In the genomic region with DNA sequence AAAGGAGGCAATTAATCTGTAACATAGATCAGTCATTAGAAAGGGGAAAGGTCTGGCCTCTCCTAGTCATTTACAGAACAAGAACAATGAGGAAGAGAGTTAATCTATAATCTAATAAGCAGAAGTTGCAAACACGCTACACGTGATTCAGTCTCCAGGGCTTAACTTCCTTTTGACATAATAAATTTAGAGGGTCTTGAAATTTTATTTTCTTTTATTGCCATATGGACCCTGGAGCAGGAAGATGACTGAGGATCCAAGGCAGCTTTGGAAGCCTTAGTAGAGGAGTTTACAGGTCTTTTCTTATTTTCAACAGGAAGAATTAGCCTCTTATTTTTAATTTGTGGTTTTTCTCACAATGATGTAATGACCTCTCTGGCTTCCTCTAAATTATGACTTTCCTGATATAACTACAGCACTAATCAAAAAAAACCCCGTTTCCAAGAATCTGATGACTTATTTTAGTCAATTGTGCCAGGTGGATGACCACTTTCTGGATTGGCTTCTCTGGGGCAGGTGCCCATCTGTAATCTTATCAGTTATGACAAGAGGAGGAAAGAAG, we compare ENCODE assay signal across 15 cellular contexts. TPM values are rescaled to one million over a fixed set of nuclear protein-coding genes. Genes with fewer than 3 reads are reported as not detected.
DNase-seq lines count a peak whose midpoint lies in the region; ATAC-seq and TF ChIP-seq lines count a peak whose summit lies in the region.
"Had no signal": no experiment of that assay in that cellular context is flagged by ENCODE, and none has a peak within 500 bp of the region (broad histone marks: within the 10 kb centered on the region; RNA-seq: fewer than 3 reads in every experiment).

No MANE protein-coding gene starts in this region.

- no peak overlapping the region for H2AFZ ChIP-seq in neural progenitor cell (replicated peaks)

- no peaks in the 10 kb centered on the region for H3K27me3 ChIP-seq in neural progenitor cell

- no peak overlapping the region for H3K27ac ChIP-seq in neural progenitor cell
- H3K27ac ChIP-seq: HL-60, skin epidermis had no signal

- H3K27ac Mint-ChIP-seq in memory B cell = no peak overlapping the region
- H3K27ac Mint-ChIP-seq in neural progenitor cell = no peak overlapping the region

- H3K4me1 ChIP-seq in neural progenitor cell = no peaks in the 10 kb centered on the region

- no peak overlapping the region for H3K4me3 ChIP-seq in neural progenitor cell
- H3K4me3 ChIP-seq: skin epidermis had no signal

- H3K9me3 Mint-ChIP-seq in memory B cell = no peaks in the 10 kb centered on the region
- H3K9me3 Mint-ChIP-seq in neural progenitor cell = no peaks in the 10 kb centered on the region

- H3K9me3 ChIP-seq in neural progenitor cell (ENCODE audit: low read depth) = no peaks in the 10 kb centered on the region
- H3K9me3 ChIP-seq: Caco-2 had no signal

- H3K27me3 Mint-ChIP-seq in memory B cell = peaks cover 7% of the 10 kb centered on the region
- peaks cover 2% of the 10 kb centered on the region for H3K27me3 Mint-ChIP-seq in neural progenitor cell (ENCODE audit: insufficient read depth, low read depth)

- peaks cover 3% of the 10 kb centered on the region for H3K4me1 Mint-ChIP-seq in memory B cell
- no peaks in the 10 kb centered on the region for H3K4me1 Mint-ChIP-seq in neural progenitor cell

- H3K9ac ChIP-seq in neural progenitor cell = no peak overlapping the region

- H3K4me3 Mint-ChIP-seq in memory B cell = no peak overlapping the region
- no peak overlapping the region for H3K4me3 Mint-ChIP-seq in neural progenitor cell

- H3K79me2 ChIP-seq in neural progenitor cell (ENCODE audit: low read depth) = no peaks in the 10 kb centered on the region

- no peak for DNase-seq in memory B cell (ENCODE audit: low spot score in 2 of 2)
- DNase-seq in neural progenitor cell (ENCODE audit: low spot score) = no peak
- DNase-seq in activated CD4-positive, alpha-beta T cell treated with anti-CD3 and anti-CD28 coated beads, Interleukin-2, amount 50 U/mL, for 1 hour = no peak
- no peak for DNase-seq in NCI-H2107 (lab: John Stamatoyannopoulos, UW)
- DNase-seq: activated CD4-positive, CD25-positive, alpha-beta regulatory T cell; Caco-2; cortex of kidney; mesendoderm; NCI-H1436 treated with DMSO at 0.1 percent for 48 hours had no signal

- ATAC-seq in GM18870 (IDR thresholded peaks at IDR 0.05; ENCODE audit: unreplicated experiment) (peak; percentile 91), HG02623 (IDR thresholded peaks at IDR 0.05; ENCODE audit: unreplicated experiment) (peak; percentile 69), HG03521 (IDR thresholded peaks at IDR 0.05; ENCODE audit: unreplicated experiment) (peak; percentile 66), memory B cell (ENCODE audit: low read depth) (peak; percentile 43), GM19351 (IDR thresholded peaks at IDR 0.05; ENCODE audit: unreplicated experiment) (no peak)

- H3K36me3 Mint-ChIP-seq in memory B cell = no peaks in the 10 kb centered on the region
- no peaks in the 10 kb centered on the region for H3K36me3 Mint-ChIP-seq in neural progenitor cell

- H3K36me3 ChIP-seq in neural progenitor cell = no peaks in the 10 kb centered on the region

- no peak for TF ChIP-seq CTCF in neural progenitor cell (IDR thresholded peaks at IDR 0.05)

- H4K20me1 ChIP-seq in neural progenitor cell (ENCODE audit: low read depth) = no peaks in the 10 kb centered on the region

- no peaks in the 10 kb centered on the region for H3F3A ChIP-seq in neural progenitor cell (ENCODE audit: low read depth)

- no peak overlapping the region for H3K4me2 ChIP-seq in neural progenitor cell

RNA-seq across cellular contexts. Expression of a gene that starts 32.2 kb away (rescaled TPM):
- total RNA-seq in neural progenitor cell (ENCODE audit: low replicate concordance) = not detected in 2 replicates
